Comparison of ENCODE assay signal across 8 cellular contexts in the genomic region with DNA sequence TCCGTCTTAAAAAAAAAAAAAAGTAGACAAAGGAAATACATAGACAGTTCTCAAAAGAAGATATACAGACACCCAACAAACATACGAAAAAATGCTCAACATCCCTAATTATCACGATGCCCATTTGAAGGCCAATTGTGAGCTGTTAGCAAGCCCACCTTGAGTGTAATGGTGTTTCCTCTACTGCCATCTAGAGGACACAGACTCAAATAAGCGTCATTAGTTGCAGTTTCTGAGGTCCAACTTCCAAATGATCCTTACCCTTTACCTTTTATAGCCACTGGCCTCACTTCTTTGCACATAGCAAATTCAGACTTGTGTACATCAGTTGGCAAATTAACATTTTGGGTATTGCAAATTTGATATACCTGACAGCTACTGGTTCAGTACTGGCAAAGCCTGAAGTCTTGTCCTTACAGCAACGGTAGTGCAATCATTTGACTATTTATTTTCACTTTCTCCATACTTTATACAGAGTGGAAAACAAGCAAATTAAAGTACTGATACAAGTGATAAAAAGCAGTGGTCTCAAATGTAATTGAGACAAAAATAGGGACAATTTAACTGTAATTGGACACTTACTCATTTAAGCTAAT.
DNase-seq lines count a peak whose midpoint lies in the region; ATAC-seq and TF ChIP-seq lines count a peak whose summit lies in the region.

No MANE protein-coding gene starts in this region.

- H3K9me3 Mint-ChIP-seq in nephron, result no peaks in the 10 kb centered on the region

- DNase-seq in LoVo (ENCODE audit: low spot score) (peak; percentile 14), astrocyte of the hippocampus (ENCODE audit: low read depth, low spot score) (peak; percentile 24), substantia nigra (lab: John Stamatoyannopoulos, UW) (no peak), left colon (no peak), aorta (no peak)
- DNase-seq in activated T-cell treated with anti-CD3 and anti-CD28 coated beads, Interleukin-2, amount 50 U/mL, for 48 hours, result no peak

- H3K27me3 ChIP-seq in aorta (ENCODE audit: control insufficient read depth in 1 of 2, insufficient read depth in 2 of 2, low read length in 1 of 2), result no peaks in the 10 kb centered on the region

- WGBS in aorta, 2 donors, result 33 to 36% methylated on average over 5 of the region's 5 CpGs

- H3K9me3 ChIP-seq in aorta (ENCODE audit: control insufficient read depth, low read length), result no peaks in the 10 kb centered on the region

- H3K36me3 ChIP-seq in aorta (ENCODE audit: control insufficient read depth in 1 of 2, insufficient read depth in 2 of 2, low read length in 1 of 2), result no peaks in the 10 kb centered on the region

- H3K4me3 ChIP-seq in aorta (ENCODE audit: low read length in 2 of 2), result no peak overlapping the region

- no peak overlapping the region for H3K4me3 Mint-ChIP-seq in nephron

- H3K27me3 Mint-ChIP-seq in nephron (ENCODE audit: low read depth), result peaks cover 8% of the 10 kb centered on the region

- intact Hi-C loops in left colon (cut with DNase I, micrococcal nuclease) (no loop called here), aorta (cut with DNase I) (no loop called here)

- no peak overlapping the region for H3K27ac ChIP-seq in substantia nigra (ENCODE audit: low read depth, low read length, poor library complexity, severe bottlenecking)
- H3K27ac ChIP-seq in aorta (ENCODE audit: low read depth in 1 of 2, low read length in 2 of 2), result no peak overlapping the region

- no peaks in the 10 kb centered on the region for H3K4me1 ChIP-seq in aorta (ENCODE audit: control insufficient read depth in 1 of 2, insufficient read depth in 2 of 2, low read length in 2 of 2)

- no peaks in the 10 kb centered on the region for H3K4me1 Mint-ChIP-seq in nephron

- ATAC-seq in left colon (no peak), aorta (ENCODE audit: low FRiP score) (no peak)

- no peak overlapping the region for H3K27ac Mint-ChIP-seq in nephron

- TF ChIP-seq CTCF in GM12872 (IDR thresholded peaks at IDR 0.05; ENCODE audit: insufficient read depth, low read depth, low read length) (peak; percentile 65), nephron (IDR thresholded peaks at IDR 0.05; ENCODE audit: unreplicated experiment in 3 of 3) (peak; percentile 55 to 69 (median 56))

- no peaks in the 10 kb centered on the region for H3K36me3 Mint-ChIP-seq in nephron (ENCODE audit: low read depth)

Comparison
In these comparisons a context has a peak if more than half of its experiments do, and no peak if none do; other contexts are left out.
1. DNase-seq: peak in LoVo (single experiment) and astrocyte of the hippocampus (single experiment); none in substantia nigra (0 of 49), left colon (0 of 2), activated T-cell treated with anti-CD3 and anti-CD28 coated beads, Interleukin-2, amount 50 U/mL, for 48 hours (0 of 2) and aorta (0 of 2).